30 cellular contexts compared by ENCODE assay signal in genomic region chr3:139466369-139466768, GRCh38. TPM values are rescaled to one million over a fixed set of nuclear protein-coding genes. Genes with fewer than 3 reads are reported as not detected.
"Had no signal": no experiment of that assay in that cellular context is flagged by ENCODE, and none has a peak within 500 bp of the region (broad histone marks: within the 10 kb centered on the region; RNA-seq: fewer than 3 reads in every experiment).

No MANE protein-coding gene starts in this region.

- H3K4me3 Mint-ChIP-seq: effector memory CD8-positive, alpha-beta T cell; memory B cell; natural killer cell; neural crest cell; stimulated activated memory B cell treated with anti-CD40 and anti-IgM and Interleukin-4, amounts not matched to agents 10 μg/mL and 1 μg/mL and 100 μg/mL, for 72 hours; type B pancreatic cell had no signal

- H3K9ac ChIP-seq: parathyroid adenoma had no signal

- H3K9me3 Mint-ChIP-seq: effector memory CD8-positive, alpha-beta T cell; memory B cell; natural killer cell; neural crest cell; stimulated activated memory B cell treated with anti-CD40 and anti-IgM and Interleukin-4, amounts not matched to agents 10 μg/mL and 1 μg/mL and 100 μg/mL, for 72 hours; type B pancreatic cell had no signal

- H3K27ac Mint-ChIP-seq: effector memory CD8-positive, alpha-beta T cell; memory B cell; natural killer cell; stimulated activated memory B cell treated with anti-CD40 and anti-IgM and Interleukin-4, amounts not matched to agents 10 μg/mL and 1 μg/mL and 100 μg/mL, for 72 hours; type B pancreatic cell had no signal

- H3K4me1 Mint-ChIP-seq: memory B cell; natural killer cell; neural crest cell; stimulated activated memory B cell treated with anti-CD40 and anti-IgM and Interleukin-4, amounts not matched to agents 10 μg/mL and 1 μg/mL and 100 μg/mL, for 72 hours had no signal

- H3K27me3 Mint-ChIP-seq: effector memory CD8-positive, alpha-beta T cell; memory B cell; progenitor cell of endocrine pancreas; stimulated activated memory B cell treated with anti-CD40 and anti-IgM and Interleukin-4, amounts not matched to agents 10 μg/mL and 1 μg/mL and 100 μg/mL, for 72 hours; type B pancreatic cell had no signal

- FAIRE-seq: endometrium, keratinocyte had no signal

- H3K9me3 ChIP-seq: esophagus squamous epithelium, neutrophil, sigmoid colon, spleen, testis, tibial artery had no signal

- H3K27me3 ChIP-seq: esophagus squamous epithelium, neutrophil, sigmoid colon, spleen, testis, tibial artery had no signal

- H2AFZ ChIP-seq: parathyroid adenoma had no signal

- ATAC-seq: effector memory CD8-positive, alpha-beta T cell; left lobe of liver; natural killer cell; stimulated activated memory B cell treated with anti-CD40 and anti-IgM and Interleukin-4, amounts not matched to agents 10 μg/mL and 1 μg/mL and 100 μg/mL, for 72 hours; stimulated activated naive CD8-positive, alpha-beta T cell treated with anti-CD3 and anti-CD28 coated beads, Interleukin-15, Interleukin-2, amounts not matched to agents 100 U/mL and 50 U/mL, for 24 hours had no signal

- DNase-seq: cortex of kidney; effector memory CD8-positive, alpha-beta T cell; erythroblast; esophagus squamous epithelium; foreskin melanocyte; natural killer cell; sigmoid colon; spleen; stimulated activated CD4-positive, alpha-beta T cell treated with anti-CD3 and anti-CD28 coated beads, Interleukin-4, amount 100 ng/mL, for 4 hours; stimulated activated naive CD8-positive, alpha-beta T cell treated with anti-CD3 and anti-CD28 coated beads, Interleukin-15, Interleukin-2, amounts not matched to agents 100 U/mL and 50 U/mL, for 24 hours; substantia nigra; testis; tibial artery had no signal

- H3K4me1 ChIP-seq: parathyroid adenoma, spleen, testis, tibial artery had no signal

- H3K36me3 ChIP-seq: esophagus squamous epithelium, neutrophil, sigmoid colon, spleen, tibial artery had no signal

- H3K36me3 Mint-ChIP-seq: natural killer cell; stimulated activated memory B cell treated with anti-CD40 and anti-IgM and Interleukin-4, amounts not matched to agents 10 μg/mL and 1 μg/mL and 100 μg/mL, for 72 hours had no signal

- H3K4me3 ChIP-seq: esophagus squamous epithelium, lung, sigmoid colon, spleen, testis, tibial artery had no signal

- H3K79me2 ChIP-seq: parathyroid adenoma had no signal

- H3K27ac ChIP-seq: esophagus squamous epithelium, neutrophil, parathyroid adenoma, sigmoid colon, spleen, testis, tibial artery had no signal

RNA-seq across cellular contexts. Expression of gene RBP2, which starts 9.9 kb away (rescaled TPM):
- total RNA-seq: dermis microvascular lymphatic vessel endothelial cell, esophagus squamous epithelium, left lobe of liver, mononuclear cell, natural killer cell, neural crest cell, omental fat pad, progenitor cell of endocrine pancreas, sigmoid colon, skeletal muscle tissue, spleen, testis, urinary bladder had no signal
- polyA plus RNA-seq: keratinocyte, liver, urinary bladder had no signal
